9 cellular contexts compared by ENCODE assay signal in the genomic region with DNA sequence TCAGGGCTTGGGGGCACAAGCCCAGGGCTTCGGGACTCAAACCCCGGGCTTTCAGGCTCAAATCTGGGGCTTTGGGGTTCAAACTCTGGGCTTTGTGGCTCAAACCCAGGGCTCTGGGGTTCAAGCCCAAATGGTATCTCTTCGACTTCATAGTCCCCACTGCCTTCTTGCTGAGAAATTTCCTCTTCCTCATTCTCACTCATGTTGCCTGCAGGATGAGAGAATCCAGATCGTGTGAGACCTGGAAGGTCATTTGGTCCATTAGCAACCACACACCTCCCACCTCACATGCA. TPM values are rescaled to one million over a fixed set of nuclear protein-coding genes. Genes with fewer than 3 reads are reported as not detected.
DNase-seq lines count a peak whose midpoint lies in the region; ATAC-seq, FAIRE-seq and TF ChIP-seq lines count a peak whose summit lies in the region.
"Had no signal": no experiment of that assay in that cellular context is flagged by ENCODE, and none has a peak within 500 bp of the region (broad histone marks: within the 10 kb centered on the region; RNA-seq: fewer than 3 reads in every experiment).

No MANE protein-coding gene starts in this region.

- no peaks in the 10 kb centered on the region for H4K20me1 ChIP-seq in astrocyte (ENCODE audit: insufficient read depth, low read length)

- no peaks in the 10 kb centered on the region for H3K27me3 Mint-ChIP-seq in activated T-cell treated with anti-CD3 and anti-CD28 coated beads, Interleukin-2, amount 50 U/mL, for 24 hours
- no peaks in the 10 kb centered on the region for H3K27me3 Mint-ChIP-seq in astrocyte (ENCODE audit: low read depth, unreplicated experiment)

- no peak overlapping the region for H3K27ac ChIP-seq in astrocyte (ENCODE audit: low read depth, low read length)
- peak overlapping the region; percentile 83 to 99 (median 96) for H3K27ac ChIP-seq in right lobe of liver
- peak overlapping the region; percentile 93 to 99 for H3K27ac ChIP-seq in tibial artery
- H3K27ac ChIP-seq in aorta (ENCODE audit: low read depth in 1 of 2, low read length in 2 of 2), result no peak overlapping the region

- 0% methylated on average over 1 of the region's 4 CpGs for WGBS in right lobe of liver (ENCODE audit: insufficient coverage, low coverage, low lambda C conversion rate, missing lambda C conversion rate)
- 55 to 61% methylated on average over 4 of the region's 4 CpGs for WGBS in aorta, 2 donors

- FAIRE-seq in astrocyte (lab: Jason Lieb, UNC), result no peak

- no peaks in the 10 kb centered on the region for H3K9me3 Mint-ChIP-seq in activated T-cell treated with anti-CD3 and anti-CD28 coated beads, Interleukin-2, amount 50 U/mL, for 24 hours
- H3K9me3 Mint-ChIP-seq in astrocyte (ENCODE audit: unreplicated experiment), result no peaks in the 10 kb centered on the region

- peaks cover 26% of the 10 kb centered on the region for H3K36me3 Mint-ChIP-seq in activated T-cell treated with anti-CD3 and anti-CD28 coated beads, Interleukin-2, amount 50 U/mL, for 24 hours (ENCODE audit: low read depth)
- no peaks in the 10 kb centered on the region for H3K36me3 Mint-ChIP-seq in astrocyte (ENCODE audit: low read depth, unreplicated experiment)

- no peak for TF ChIP-seq POLR2A in right lobe of liver (IDR thresholded peaks at IDR 0.05)

- H3K4me3 ChIP-seq in astrocyte (ENCODE audit: insufficient read depth, low read depth, low read length) (peak overlapping the region; percentile 66), right lobe of liver (peak overlapping the region; percentile 76 to 89 (median 86)), tibial artery (peak overlapping the region; percentile 63 to 93), aorta (ENCODE audit: low read length in 2 of 2) (no peak overlapping the region)

- H3K36me3 ChIP-seq in astrocyte (ENCODE audit: insufficient read depth, low read length) (no peaks in the 10 kb centered on the region), right lobe of liver (no peaks in the 10 kb centered on the region), tibial artery (peaks cover 3 to 18% (median 7%) of the 10 kb centered on the region in 3 donors), aorta (ENCODE audit: control insufficient read depth in 1 of 2, insufficient read depth in 2 of 2, low read length in 1 of 2) (no peaks in the 10 kb centered on the region)

- H3K4me1 ChIP-seq in astrocyte (ENCODE audit: insufficient read depth, low read length) (peaks cover 5% of the 10 kb centered on the region), right lobe of liver (peaks cover 0 to 33% (median 12%) of the 10 kb centered on the region in 4 donors), tibial artery (peaks cover 0 to 32% (median 13%) of the 10 kb centered on the region in 4 donors), aorta (ENCODE audit: control insufficient read depth in 1 of 2, insufficient read depth in 2 of 2, low read length in 2 of 2) (no peaks in the 10 kb centered on the region)

- TF ChIP-seq CTCF in astrocyte (IDR thresholded peaks at IDR 0.05; ENCODE audit: insufficient read depth, low read depth, low read length), result no peak
- no peak for TF ChIP-seq CTCF in right lobe of liver (IDR thresholded peaks at IDR 0.05)
- no peak for TF ChIP-seq CTCF in tibial artery (IDR thresholded peaks at IDR 0.05)

- H3K4me1 Mint-ChIP-seq in activated T-cell treated with anti-CD3 and anti-CD28 coated beads, Interleukin-2, amount 50 U/mL, for 24 hours (ENCODE audit: low read depth), result peaks cover 39% of the 10 kb centered on the region
- peaks cover 4% of the 10 kb centered on the region for H3K4me1 Mint-ChIP-seq in astrocyte (ENCODE audit: low read depth, unreplicated experiment)

- peak overlapping the region; percentile 81 for H3K4me3 Mint-ChIP-seq in activated T-cell treated with anti-CD3 and anti-CD28 coated beads, Interleukin-2, amount 50 U/mL, for 24 hours
- H3K4me3 Mint-ChIP-seq in astrocyte (ENCODE audit: unreplicated experiment), result peak overlapping the region; percentile 92

- DNase-seq in activated T-cell treated with anti-CD3 and anti-CD28 coated beads, Interleukin-2, amount 50 U/mL, for 24 hours, result no peak
- no peak for DNase-seq in activated T-cell treated with anti-CD3 and anti-CD28 coated beads, Interleukin-2, amount 50 U/mL, for 1 hour
- no peak for DNase-seq in astrocyte (ENCODE audit: low read depth)
- DNase-seq in right lobe of liver, result no peak
- DNase-seq in tibial artery, result no peak
- no peak for DNase-seq in aorta

- peak overlapping the region; percentile 99 for H3K4me2 ChIP-seq in astrocyte (ENCODE audit: low read length)

- ATAC-seq in right lobe of liver (no peak), aorta (ENCODE audit: low FRiP score) (no peak), GM18517 (IDR thresholded peaks at IDR 0.05; ENCODE audit: unreplicated experiment) (no peak), HG03354 (IDR thresholded peaks at IDR 0.05; ENCODE audit: poor library complexity, severe bottlenecking, unreplicated experiment) (no peak)

- peak overlapping the region; percentile 90 for H3K9ac ChIP-seq in astrocyte (ENCODE audit: low read length)

- peak overlapping the region; percentile 66 for H2AFZ ChIP-seq in astrocyte (ENCODE audit: low read depth, low read length)

- intact Hi-C loops in right lobe of liver (cut with DNase I) (loop anchor here in 1 of 2 donors (10.0 kb wide), 1 partner anchor 91 kb away; the partner anchor contains the start of gene DCTPP1), tibial artery (cut with DNase I; ENCODE audit: low total_unique reads) (loop anchor here (5.0 kb wide), 1 partner anchor 78 kb away; the partner anchor contains the start of gene SEPHS2), aorta (cut with DNase I) (loop anchor here in 1 of 2 donors (2.0 to 5.0 kb wide), 2 partner anchors 78 to 95 kb away; partner anchors contain the start of genes DCTPP1 and SEPHS2)

- H3K79me2 ChIP-seq in astrocyte (ENCODE audit: insufficient read depth, low read length), result peaks cover 6% of the 10 kb centered on the region

- no peaks in the 10 kb centered on the region for H3K9me3 ChIP-seq in astrocyte (ENCODE audit: insufficient read depth, low read depth, low read length)
- no peaks in the 10 kb centered on the region for H3K9me3 ChIP-seq in right lobe of liver
- no peaks in the 10 kb centered on the region for H3K9me3 ChIP-seq in tibial artery
- no peaks in the 10 kb centered on the region for H3K9me3 ChIP-seq in aorta (ENCODE audit: control insufficient read depth, low read length)

- H3K27me3 ChIP-seq in astrocyte (ENCODE audit: insufficient read depth, low read length), result no peaks in the 10 kb centered on the region
- H3K27me3 ChIP-seq in right lobe of liver, result no peaks in the 10 kb centered on the region
- no peaks in the 10 kb centered on the region for H3K27me3 ChIP-seq in tibial artery
- H3K27me3 ChIP-seq in aorta (ENCODE audit: control insufficient read depth in 1 of 2, insufficient read depth in 2 of 2, low read length in 1 of 2), result no peaks in the 10 kb centered on the region

- peak overlapping the region; percentile 89 for H3K27ac Mint-ChIP-seq in activated T-cell treated with anti-CD3 and anti-CD28 coated beads, Interleukin-2, amount 50 U/mL, for 24 hours
- H3K27ac Mint-ChIP-seq in astrocyte (ENCODE audit: unreplicated experiment), result no peak overlapping the region

RNA-seq across cellular contexts. Expression of gene ZNF768, which starts 0.6 kb away (rescaled TPM):
- 23.1 and 26.6 TPM in 2 replicates for total RNA-seq in astrocyte
- total RNA-seq in right lobe of liver, result 10 to 100 TPM; 14.7 to 21.2 (median 18.8) TPM
- total RNA-seq in aorta, result 10 to 100 TPM; 22.3 to 22.8 TPM
- polyA plus RNA-seq in aorta, result 10 to 100 TPM; 29.9 to 40.2 TPM

RNA-seq across cellular contexts. Expression of gene ZNF747, which starts 8.9 kb away (rescaled TPM):
- 5.2 and 6.6 TPM in 2 replicates for total RNA-seq in astrocyte
- total RNA-seq in right lobe of liver, result 1 to 10 TPM; 5.3 to 9.7 (median 6.4) TPM
- 1 to 10 TPM; 9.1 to 9.5 TPM for total RNA-seq in aorta
- polyA plus RNA-seq in aorta, result 1 to 10 TPM; 5.1 to 8.3 TPM

RNA-seq across cellular contexts. Expression of gene ZNF764, which starts 32.4 kb away (rescaled TPM):
- total RNA-seq in astrocyte, result 6.9 and 8.5 TPM in 2 replicates
- 1 to 10 TPM; 3.2 to 6.5 (median 4.8) TPM for total RNA-seq in right lobe of liver
- total RNA-seq in aorta, result 1 to 10 TPM; 6.4 to 8.5 TPM
- polyA plus RNA-seq in aorta, result 1 to 10 TPM; 1.9 to 4.6 TPM

RNA-seq across cellular contexts. Expression of gene ZNF688, which starts 45.7 kb away (rescaled TPM):
- total RNA-seq in astrocyte (5.4 and 5.9 TPM in 2 replicates), right lobe of liver (10 to 100 TPM in 1 of 6 experiments, 1 to 10 TPM in 5; 4.0 to 11.5 (median 6.5) TPM), aorta (10 to 100 TPM in 1 of 2 donors, 1 to 10 TPM in 1; 9.0 to 12.9 TPM)
- 10 to 100 TPM; 17.4 to 20.2 TPM for polyA plus RNA-seq in aorta

RNA-seq across cellular contexts. Expression of gene ITGAL, which starts 53.2 kb away (rescaled TPM):
- total RNA-seq in astrocyte, result 0.23 TPM in 1 of 2 replicates, not detected in the other
- 10 to 100 TPM in 4 of 6 experiments, 1 to 10 TPM in 2; 7.3 to 12.4 (median 10.2) TPM for total RNA-seq in right lobe of liver
- total RNA-seq in aorta, result 10 to 100 TPM in 1 of 2 donors, 1 to 10 TPM in 1; 7.9 to 13.8 TPM
- polyA plus RNA-seq in aorta, result 10 to 100 TPM in 1 of 2 donors, under 1 TPM in 1; 0.77 to 14.3 TPM
- total RNA-seq: Daoy had no signal

Comparison
In these comparisons a context has a peak if more than half of its experiments do, and no peak if none do; other contexts are left out.
1. H3K27ac ChIP-seq: peak in right lobe of liver (3 of 3) and tibial artery (2 of 2); none in astrocyte (single experiment) and aorta (0 of 2).
2. H3K4me3 ChIP-seq: peak in astrocyte (single experiment), right lobe of liver (3 of 3) and tibial artery (2 of 2); none in aorta (0 of 2).